In genomic region chr17:3957735-3958134, GRCh38 we compare ENCODE assay signal across 1 cellular context.
TF ChIP-seq lines count a peak whose summit lies in the region.

No MANE protein-coding gene starts in this region.

TF ChIP-seq in H1, 55 proteins besides CTCF, POLR2A, EP300 and RAD21:
- TF ChIP-seq E2F6 (IDR thresholded peaks at IDR 0.05), result no peak
- TF ChIP-seq SRF (IDR thresholded peaks at IDR 0.05; ENCODE audit: low read depth, low read length), result no peak
- no peak for TF ChIP-seq SIRT6 (IDR thresholded peaks at IDR 0.05; ENCODE audit: low read length)
- no peak for TF ChIP-seq CHD1 (IDR thresholded peaks at IDR 0.05; ENCODE audit: low read depth, low read length)
- no peak for TF ChIP-seq ATF2 (IDR thresholded peaks at IDR 0.05; ENCODE audit: low read length)
- no peak for TF ChIP-seq BCL11A (IDR thresholded peaks at IDR 0.05; ENCODE audit: low read depth in 2 of 2, low read length in 2 of 2)
- no peak for TF ChIP-seq CTBP2 (IDR thresholded peaks at IDR 0.05; ENCODE audit: borderline replicate concordance, insufficient read depth, insufficient read length, low read length)
- TF ChIP-seq HDAC2 (IDR thresholded peaks at IDR 0.05; ENCODE audit: borderline replicate concordance in 1 of 2, low read depth in 2 of 2, low read length in 2 of 2), result no peak
- TF ChIP-seq MAX (IDR thresholded peaks at IDR 0.05), result no peak
- no peak for TF ChIP-seq ZNF274 (IDR thresholded peaks at IDR 0.05; ENCODE audit: borderline replicate concordance, extremely low read depth, low read length)
- no peak for TF ChIP-seq CBX8 (IDR thresholded peaks at IDR 0.05; ENCODE audit: borderline replicate concordance, low read depth, low read length)
- no peak for TF ChIP-seq CEBPB (IDR thresholded peaks at IDR 0.05; ENCODE audit: low read depth, low read length)
- TF ChIP-seq TAF1 (IDR thresholded peaks at IDR 0.05; ENCODE audit: low read depth, low read length), result no peak
- TF ChIP-seq GTF2F1 (IDR thresholded peaks at IDR 0.05; ENCODE audit: borderline replicate concordance, low read depth, low read length), result no peak
- TF ChIP-seq SP2 (IDR thresholded peaks at IDR 0.05; ENCODE audit: low read length), result no peak
- TF ChIP-seq RBBP5 (IDR thresholded peaks at IDR 0.05; ENCODE audit: borderline replicate concordance, low read depth, low read length), result no peak
- TF ChIP-seq RXRA (IDR thresholded peaks at IDR 0.05; ENCODE audit: insufficient read depth, low read depth, low read length), result no peak
